Comparison of ENCODE assay signal across 27 cellular contexts in genomic region chr22:26792522-26792921, GRCh38.
"Had no signal": no experiment of that assay in that cellular context is flagged by ENCODE, and none has a peak within 500 bp of the region (broad histone marks: within the 10 kb centered on the region; RNA-seq: fewer than 3 reads in every experiment).

No MANE protein-coding gene starts in this region.

- FAIRE-seq: endometrium, islet of Langerhans, keratinocyte had no signal

- H3K27ac ChIP-seq: colonic mucosa, epithelial cell of prostate, gastrocnemius medialis, heart right ventricle, left lung, lower lobe of right lung had no signal

- H3K4me3 Mint-ChIP-seq: dendritic cell treated with granulocyte-macrophage colony-stimulating factor and Interleukin-4, amounts not matched to agents 40 ng/mL and 50 ng/mL, for 4 days; effector memory CD8-positive, alpha-beta T cell; endodermal cell; mesothelial cell of epicardium; naive B cell had no signal

- H3K4me1 Mint-ChIP-seq: endodermal cell, mesothelial cell of epicardium had no signal

- H3K27me3 ChIP-seq: colonic mucosa, gastrocnemius medialis, heart right ventricle, left lung had no signal

- H3K27me3 Mint-ChIP-seq: dendritic cell treated with granulocyte-macrophage colony-stimulating factor and Interleukin-4, amounts not matched to agents 40 ng/mL and 50 ng/mL, for 4 days; effector memory CD8-positive, alpha-beta T cell; naive B cell had no signal

- H3K27ac Mint-ChIP-seq: dendritic cell treated with granulocyte-macrophage colony-stimulating factor and Interleukin-4, amounts not matched to agents 40 ng/mL and 50 ng/mL, for 4 days; effector memory CD8-positive, alpha-beta T cell; endodermal cell; mesothelial cell of epicardium; naive B cell had no signal

- H3K4me3 ChIP-seq: colonic mucosa, gastrocnemius medialis, heart right ventricle, left lung, lower lobe of right lung, mucosa of descending colon had no signal

- DNase-seq: colonic mucosa; cortex of kidney; effector CD8-positive, alpha-beta T cell; effector memory CD8-positive, alpha-beta T cell; endodermal cell; erythroblast; foreskin fibroblast; foreskin melanocyte; gastrocnemius medialis; glutamatergic neuron; head of caudate nucleus; heart right ventricle; hippocampal formation; left cardiac atrium; left lung; left ventricle myocardium superior; lower lobe of right lung; mesenchymal stem cell; mucosa of descending colon; naive B cell had no signal

- ATAC-seq: effector memory CD8-positive, alpha-beta T cell; esophagus mucosa; gastrocnemius medialis; heart right ventricle; left cardiac atrium; left lung; left ventricle myocardium superior; lower lobe of right lung; mucosa of descending colon had no signal

- H3K4me1 ChIP-seq: colonic mucosa, gastrocnemius medialis, heart right ventricle, left lung, lower lobe of right lung had no signal

- H3K9me3 Mint-ChIP-seq: dendritic cell treated with granulocyte-macrophage colony-stimulating factor and Interleukin-4, amounts not matched to agents 40 ng/mL and 50 ng/mL, for 4 days; effector memory CD8-positive, alpha-beta T cell; mesothelial cell of epicardium had no signal

- H3K36me3 ChIP-seq: colonic mucosa, gastrocnemius medialis had no signal

- H3K9me3 ChIP-seq: colonic mucosa, gastrocnemius medialis, heart right ventricle, left lung, lower lobe of right lung, mucosa of descending colon had no signal
